8 cellular contexts compared by ENCODE assay signal in genomic region chr2:25043241-25043867, GRCh38. TPM values are rescaled to one million over a fixed set of nuclear protein-coding genes. Genes with fewer than 3 reads are reported as not detected.
DNase-seq lines count a peak whose midpoint lies in the region; ATAC-seq and TF ChIP-seq lines count a peak whose summit lies in the region.

No MANE protein-coding gene starts in this region.

- intact Hi-C loops in activated naive CD4-positive, alpha-beta T cell treated with anti-CD3 and anti-CD28 coated beads for 36 hours (cut with micrococcal nuclease): loop anchor here (1.0 to 10.0 kb wide), 8 partner anchors 61 to 1116 kb away; partner anchors contain the start of genes ATAD2B, CENPO, PTRHD1 and SF3B6

- H3K27ac Mint-ChIP-seq in activated naive CD4-positive, alpha-beta T cell treated with anti-CD3 and anti-CD28 coated beads for 36 hours: no peak overlapping the region

- ATAC-seq in HG03196 (IDR thresholded peaks at IDR 0.05; ENCODE audit: unreplicated experiment) (no peak), GM18873 (IDR thresholded peaks at IDR 0.05; ENCODE audit: low FRiP score, unreplicated experiment) (no peak), GM19397 (IDR thresholded peaks at IDR 0.05; ENCODE audit: unreplicated experiment) (no peak)

- peak overlapping the region; percentile 77 for H3K4me3 Mint-ChIP-seq in activated naive CD4-positive, alpha-beta T cell treated with anti-CD3 and anti-CD28 coated beads for 36 hours

- TF ChIP-seq CTCF in GM10266 (IDR thresholded peaks at IDR 0.05; ENCODE audit: control insufficient read depth, insufficient read depth, low read depth, missing control alignments): no peak

- peak overlapping the region; percentile 90 for H3K9ac ChIP-seq in NT2/D1 (ENCODE audit: insufficient read length, low read depth)

- DNase-seq in GM10266 (ENCODE audit: extremely low spot score) (peak; percentile 42), NT2/D1 (ENCODE audit: low read depth, low spot score) (peak; percentile 30)
- peak; percentile 75 for DNase-seq in activated naive CD4-positive, alpha-beta T cell treated with anti-CD3 and anti-CD28 coated beads for 36 hours
- peak; percentile 19 to 55 (median 36) for DNase-seq in stimulated activated CD4-positive, alpha-beta T cell treated with anti-CD3 and anti-CD28 coated beads, TNF-alpha, amount 100 ng/mL, for 24 hours (ENCODE audit: low read depth in 3 of 3)

- no peaks in the 10 kb centered on the region for H3K36me3 ChIP-seq in NT2/D1 (ENCODE audit: insufficient read depth, insufficient read length, low read length)

- CTCF ChIA-PET in activated naive CD4-positive, alpha-beta T cell treated with anti-CD3 and anti-CD28 coated beads for 36 hours (lab: Charles Lee): interaction anchor here (0.8 kb wide), 1 partner anchor 71 kb away, joined by 3 read pairs; no protein-coding TSS in a partner anchor

- peaks cover 5% of the 10 kb centered on the region for H3K4me1 ChIP-seq in NT2/D1 (ENCODE audit: insufficient read depth, insufficient read length)

- no peaks in the 10 kb centered on the region for H3K9me3 ChIP-seq in NT2/D1 (ENCODE audit: insufficient read depth, low read length)
- H3K9me3 ChIP-seq in iPS-18c (ENCODE audit: control insufficient read depth, insufficient read depth, low read length): no peaks in the 10 kb centered on the region

- no peaks in the 10 kb centered on the region for H3K36me3 Mint-ChIP-seq in activated naive CD4-positive, alpha-beta T cell treated with anti-CD3 and anti-CD28 coated beads for 36 hours (ENCODE audit: low read depth)

- peaks cover 32% of the 10 kb centered on the region for H3K27me3 ChIP-seq in NT2/D1 (ENCODE audit: insufficient read depth, insufficient read length)

- peaks cover 36% of the 10 kb centered on the region for H3K27me3 Mint-ChIP-seq in activated naive CD4-positive, alpha-beta T cell treated with anti-CD3 and anti-CD28 coated beads for 36 hours (ENCODE audit: low read depth)

- peaks cover 29% of the 10 kb centered on the region for H3K4me1 Mint-ChIP-seq in activated naive CD4-positive, alpha-beta T cell treated with anti-CD3 and anti-CD28 coated beads for 36 hours (ENCODE audit: low read depth)

- H3K9me3 Mint-ChIP-seq in activated naive CD4-positive, alpha-beta T cell treated with anti-CD3 and anti-CD28 coated beads for 36 hours: no peaks in the 10 kb centered on the region

- H3K4me3 ChIP-seq in NT2/D1 (ENCODE audit: insufficient read length, low read depth) (peak overlapping the region; percentile 53), iPS-18c (ENCODE audit: insufficient read depth, low read depth, low read length) (peak overlapping the region; percentile 86)

RNA-seq across cellular contexts. Expression of gene EFR3B, which starts 1.5 kb away (rescaled TPM):
- total RNA-seq in activated naive CD4-positive, alpha-beta T cell treated with anti-CD3 and anti-CD28 coated beads for 36 hours: under 1 TPM; 0.41 to 0.42 TPM
